Comparison of ENCODE assay signal across 1 cellular context in genomic region chr11:72813740-72814138, GRCh38.
A peak's percentile ranks its signal among the peaks of the same experiment; 100 is the strongest.
TF ChIP-seq lines count a peak whose summit lies in the region.

No MANE protein-coding gene starts in this region.

TF ChIP-seq in HepG2, 621 proteins besides CTCF, POLR2A, EP300 and RAD21 (continued from another document and continues in another):
- TF ChIP-seq HNF1A (IDR thresholded peaks at IDR 0.05; ENCODE audit: low read depth) (no peak), HNF1A (CRISPR knock-in tag; IDR thresholded peaks at IDR 0.05; ENCODE audit: borderline replicate concordance) (no peak), GATAD2A (CRISPR knock-in tag; IDR thresholded peaks at IDR 0.05) (no peak), ZNF589 (CRISPR knock-in tag; conservative IDR thresholded peaks at IDR 0.05) (no peak), KLF6 (CRISPR knock-in tag; IDR thresholded peaks at IDR 0.05) (no peak), AHR (CRISPR knock-in tag; IDR thresholded peaks at IDR 0.05) (no peak), ZNF446 (CRISPR knock-in tag; IDR thresholded peaks at IDR 0.05) (0 out of 2 replicates have a peak, but pooled peaks have one; percentile 23), ZNF326 (CRISPR knock-in tag; IDR thresholded peaks at IDR 0.05; ENCODE audit: borderline replicate concordance) (no peak), ZNF557 (CRISPR knock-in tag; IDR thresholded peaks at IDR 0.05) (no peak), ZNF75D (CRISPR knock-in tag; IDR thresholded peaks at IDR 0.05; ENCODE audit: borderline replicate concordance) (no peak), POLR2AphosphoS5 (IDR thresholded peaks at IDR 0.05; ENCODE audit: low read depth, low read length) (peak; percentile 81), KMT2B (CRISPR knock-in tag; IDR thresholded peaks at IDR 0.05) (no peak), PRPF4 (IDR thresholded peaks at IDR 0.05; ENCODE audit: low read depth, low read length, poor library complexity, severe bottlenecking) (no peak), ZNF562 (CRISPR knock-in tag; IDR thresholded peaks at IDR 0.05; ENCODE audit: borderline replicate concordance) (no peak), NCOA5 (CRISPR knock-in tag; IDR thresholded peaks at IDR 0.05) (no peak), ATRX (CRISPR knock-in tag; IDR thresholded peaks at IDR 0.05; ENCODE audit: borderline replicate concordance) (no peak), SMARCE1 (IDR thresholded peaks at IDR 0.05; ENCODE audit: borderline replicate concordance) (no peak), U2AF1 (optimal IDR thresholded peaks at IDR 0.05; ENCODE audit: low read depth, low read length) (no peak), GZF1 (CRISPR knock-in tag; IDR thresholded peaks at IDR 0.05) (no peak), ZNF777 (CRISPR knock-in tag; IDR thresholded peaks at IDR 0.05) (peak; percentile 49; the same call in 1 of the 2 replicates), MTA3 (CRISPR knock-in tag; IDR thresholded peaks at IDR 0.05) (no peak), ZZZ3 (CRISPR knock-in tag; IDR thresholded peaks at IDR 0.05; ENCODE audit: borderline replicate concordance) (no peak), XRCC5 (optimal IDR thresholded peaks at IDR 0.05; ENCODE audit: low read length) (no peak), JDP2 (CRISPR knock-in tag; IDR thresholded peaks at IDR 0.05; ENCODE audit: borderline replicate concordance) (no peak), HES4 (CRISPR knock-in tag; IDR thresholded peaks at IDR 0.05; ENCODE audit: borderline replicate concordance) (no peak), RXRB (CRISPR knock-in tag; IDR thresholded peaks at IDR 0.05; ENCODE audit: borderline replicate concordance) (no peak), PRMT3 (CRISPR knock-in tag; IDR thresholded peaks at IDR 0.05; ENCODE audit: borderline replicate concordance, low read depth) (0 out of 2 replicates have a peak, but pooled peaks have one; percentile 41), ZNF543 (CRISPR knock-in tag; IDR thresholded peaks at IDR 0.05) (no peak), ZBTB20 (CRISPR knock-in tag; IDR thresholded peaks at IDR 0.05; ENCODE audit: borderline replicate concordance, low read depth) (0 out of 2 replicates have a peak, but pooled peaks have one; percentile 28), TEAD3 (CRISPR knock-in tag; optimal IDR thresholded peaks at IDR 0.05; ENCODE audit: borderline replicate concordance) (peak; percentile 14), ZNF747 (CRISPR knock-in tag; IDR thresholded peaks at IDR 0.05; ENCODE audit: borderline replicate concordance) (no peak; the same call in 1 of the 2 replicates), NFKBIZ (CRISPR knock-in tag; IDR thresholded peaks at IDR 0.05) (peak; percentile 60; the same call in 1 of the 2 replicates), ZNF687 (CRISPR knock-in tag; IDR thresholded peaks at IDR 0.05) (peak; percentile 91), DR1 (CRISPR knock-in tag; IDR thresholded peaks at IDR 0.05) (peak; percentile 81), NCOA1 (CRISPR knock-in tag; IDR thresholded peaks at IDR 0.05) (no peak; the same call in 1 of the 2 replicates), ZSCAN12 (CRISPR knock-in tag; IDR thresholded peaks at IDR 0.05) (peak; percentile 77; the same call in 1 of the 2 replicates), ZNF3 (CRISPR knock-in tag; IDR thresholded peaks at IDR 0.05) (no peak), ZNF672 (CRISPR knock-in tag; IDR thresholded peaks at IDR 0.05) (no peak), IKZF1 (IDR thresholded peaks at IDR 0.05) (no peak)
- TF ChIP-seq, protein P1, sequence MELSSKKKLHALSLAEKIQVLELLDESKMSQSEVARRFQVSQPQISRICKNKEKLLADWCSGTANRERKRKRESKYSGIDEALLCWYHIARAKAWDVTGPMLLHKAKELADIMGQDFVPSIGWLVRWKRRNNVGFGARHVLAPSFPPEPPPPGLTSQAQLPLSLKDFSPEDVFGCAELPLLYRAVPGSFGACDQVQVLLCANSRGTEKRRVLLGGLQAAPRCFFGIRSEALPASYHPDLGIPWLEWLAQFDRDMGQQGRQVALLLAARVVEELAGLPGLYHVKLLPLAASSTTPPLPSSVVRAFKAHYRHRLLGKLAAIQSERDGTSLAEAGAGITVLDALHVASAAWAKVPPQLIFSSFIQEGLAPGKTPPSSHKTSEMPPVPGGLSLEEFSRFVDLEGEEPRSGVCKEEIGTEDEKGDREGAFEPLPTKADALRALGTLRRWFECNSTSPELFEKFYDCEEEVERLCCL (CRISPR knock-in tag; IDR thresholded peaks at IDR 0.05; ENCODE audit: borderline replicate concordance) = no peak; the same call in 1 of the 2 replicates
- TF ChIP-seq, protein P2, sequence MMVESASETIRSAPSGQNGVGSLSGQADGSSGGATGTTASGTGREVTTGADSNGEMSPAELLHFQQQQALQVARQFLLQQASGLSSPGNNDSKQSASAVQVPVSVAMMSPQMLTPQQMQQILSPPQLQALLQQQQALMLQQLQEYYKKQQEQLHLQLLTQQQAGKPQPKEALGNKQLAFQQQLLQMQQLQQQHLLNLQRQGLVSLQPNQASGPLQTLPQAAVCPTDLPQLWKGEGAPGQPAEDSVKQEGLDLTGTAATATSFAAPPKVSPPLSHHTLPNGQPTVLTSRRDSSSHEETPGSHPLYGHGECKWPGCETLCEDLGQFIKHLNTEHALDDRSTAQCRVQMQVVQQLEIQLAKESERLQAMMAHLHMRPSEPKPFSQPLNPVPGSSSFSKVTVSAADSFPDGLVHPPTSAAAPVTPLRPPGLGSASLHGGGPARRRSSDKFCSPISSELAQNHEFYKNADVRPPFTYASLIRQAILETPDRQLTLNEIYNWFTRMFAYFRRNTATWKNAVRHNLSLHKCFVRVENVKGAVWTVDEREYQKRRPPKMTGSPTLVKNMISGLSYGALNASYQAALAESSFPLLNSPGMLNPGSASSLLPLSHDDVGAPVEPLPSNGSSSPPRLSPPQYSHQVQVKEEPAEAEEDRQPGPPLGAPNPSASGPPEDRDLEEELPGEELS (CRISPR knock-in tag; IDR thresholded peaks at IDR 0.05) = no peak; the same call in 1 of the 2 replicates
- TF ChIP-seq, protein P3, sequence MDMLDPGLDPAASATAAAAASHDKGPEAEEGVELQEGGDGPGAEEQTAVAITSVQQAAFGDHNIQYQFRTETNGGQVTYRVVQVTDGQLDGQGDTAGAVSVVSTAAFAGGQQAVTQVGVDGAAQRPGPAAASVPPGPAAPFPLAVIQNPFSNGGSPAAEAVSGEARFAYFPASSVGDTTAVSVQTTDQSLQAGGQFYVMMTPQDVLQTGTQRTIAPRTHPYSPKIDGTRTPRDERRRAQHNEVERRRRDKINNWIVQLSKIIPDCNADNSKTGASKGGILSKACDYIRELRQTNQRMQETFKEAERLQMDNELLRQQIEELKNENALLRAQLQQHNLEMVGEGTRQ (IDR thresholded peaks at IDR 0.05; ENCODE audit: low read depth, low read length) = no peak
- TF ChIP-seq, protein P3 (CRISPR knock-in tag; IDR thresholded peaks at IDR 0.05; ENCODE audit: borderline replicate concordance) = peak; percentile 14; the same call in 1 of the 2 replicates
- TF ChIP-seq, protein P4, sequence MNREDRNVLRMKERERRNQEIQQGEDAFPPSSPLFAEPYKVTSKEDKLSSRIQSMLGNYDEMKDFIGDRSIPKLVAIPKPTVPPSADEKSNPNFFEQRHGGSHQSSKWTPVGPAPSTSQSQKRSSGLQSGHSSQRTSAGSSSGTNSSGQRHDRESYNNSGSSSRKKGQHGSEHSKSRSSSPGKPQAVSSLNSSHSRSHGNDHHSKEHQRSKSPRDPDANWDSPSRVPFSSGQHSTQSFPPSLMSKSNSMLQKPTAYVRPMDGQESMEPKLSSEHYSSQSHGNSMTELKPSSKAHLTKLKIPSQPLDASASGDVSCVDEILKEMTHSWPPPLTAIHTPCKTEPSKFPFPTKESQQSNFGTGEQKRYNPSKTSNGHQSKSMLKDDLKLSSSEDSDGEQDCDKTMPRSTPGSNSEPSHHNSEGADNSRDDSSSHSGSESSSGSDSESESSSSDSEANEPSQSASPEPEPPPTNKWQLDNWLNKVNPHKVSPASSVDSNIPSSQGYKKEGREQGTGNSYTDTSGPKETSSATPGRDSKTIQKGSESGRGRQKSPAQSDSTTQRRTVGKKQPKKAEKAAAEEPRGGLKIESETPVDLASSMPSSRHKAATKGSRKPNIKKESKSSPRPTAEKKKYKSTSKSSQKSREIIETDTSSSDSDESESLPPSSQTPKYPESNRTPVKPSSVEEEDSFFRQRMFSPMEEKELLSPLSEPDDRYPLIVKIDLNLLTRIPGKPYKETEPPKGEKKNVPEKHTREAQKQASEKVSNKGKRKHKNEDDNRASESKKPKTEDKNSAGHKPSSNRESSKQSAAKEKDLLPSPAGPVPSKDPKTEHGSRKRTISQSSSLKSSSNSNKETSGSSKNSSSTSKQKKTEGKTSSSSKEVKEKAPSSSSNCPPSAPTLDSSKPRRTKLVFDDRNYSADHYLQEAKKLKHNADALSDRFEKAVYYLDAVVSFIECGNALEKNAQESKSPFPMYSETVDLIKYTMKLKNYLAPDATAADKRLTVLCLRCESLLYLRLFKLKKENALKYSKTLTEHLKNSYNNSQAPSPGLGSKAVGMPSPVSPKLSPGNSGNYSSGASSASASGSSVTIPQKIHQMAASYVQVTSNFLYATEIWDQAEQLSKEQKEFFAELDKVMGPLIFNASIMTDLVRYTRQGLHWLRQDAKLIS (CRISPR knock-in tag; IDR thresholded peaks at IDR 0.05) = no peak
- TF ChIP-seq, protein P5, sequence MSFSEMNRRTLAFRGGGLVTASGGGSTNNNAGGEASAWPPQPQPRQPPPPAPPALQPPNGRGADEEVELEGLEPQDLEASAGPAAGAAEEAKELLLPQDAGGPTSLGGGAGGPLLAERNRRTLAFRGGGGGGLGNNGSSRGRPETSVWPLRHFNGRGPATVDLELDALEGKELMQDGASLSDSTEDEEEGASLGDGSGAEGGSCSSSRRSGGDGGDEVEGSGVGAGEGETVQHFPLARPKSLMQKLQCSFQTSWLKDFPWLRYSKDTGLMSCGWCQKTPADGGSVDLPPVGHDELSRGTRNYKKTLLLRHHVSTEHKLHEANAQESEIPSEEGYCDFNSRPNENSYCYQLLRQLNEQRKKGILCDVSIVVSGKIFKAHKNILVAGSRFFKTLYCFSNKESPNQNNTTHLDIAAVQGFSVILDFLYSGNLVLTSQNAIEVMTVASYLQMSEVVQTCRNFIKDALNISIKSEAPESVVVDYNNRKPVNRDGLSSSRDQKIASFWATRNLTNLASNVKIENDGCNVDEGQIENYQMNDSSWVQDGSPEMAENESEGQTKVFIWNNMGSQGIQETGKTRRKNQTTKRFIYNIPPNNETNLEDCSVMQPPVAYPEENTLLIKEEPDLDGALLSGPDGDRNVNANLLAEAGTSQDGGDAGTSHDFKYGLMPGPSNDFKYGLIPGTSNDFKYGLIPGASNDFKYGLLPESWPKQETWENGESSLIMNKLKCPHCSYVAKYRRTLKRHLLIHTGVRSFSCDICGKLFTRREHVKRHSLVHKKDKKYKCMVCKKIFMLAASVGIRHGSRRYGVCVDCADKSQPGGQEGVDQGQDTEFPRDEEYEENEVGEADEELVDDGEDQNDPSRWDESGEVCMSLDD (CRISPR knock-in tag; IDR thresholded peaks at IDR 0.05; ENCODE audit: borderline replicate concordance) = peak; percentile 57; the same call in 1 of the 2 replicates
